Comparison of ENCODE assay signal across 34 cellular contexts in the genomic region with DNA sequence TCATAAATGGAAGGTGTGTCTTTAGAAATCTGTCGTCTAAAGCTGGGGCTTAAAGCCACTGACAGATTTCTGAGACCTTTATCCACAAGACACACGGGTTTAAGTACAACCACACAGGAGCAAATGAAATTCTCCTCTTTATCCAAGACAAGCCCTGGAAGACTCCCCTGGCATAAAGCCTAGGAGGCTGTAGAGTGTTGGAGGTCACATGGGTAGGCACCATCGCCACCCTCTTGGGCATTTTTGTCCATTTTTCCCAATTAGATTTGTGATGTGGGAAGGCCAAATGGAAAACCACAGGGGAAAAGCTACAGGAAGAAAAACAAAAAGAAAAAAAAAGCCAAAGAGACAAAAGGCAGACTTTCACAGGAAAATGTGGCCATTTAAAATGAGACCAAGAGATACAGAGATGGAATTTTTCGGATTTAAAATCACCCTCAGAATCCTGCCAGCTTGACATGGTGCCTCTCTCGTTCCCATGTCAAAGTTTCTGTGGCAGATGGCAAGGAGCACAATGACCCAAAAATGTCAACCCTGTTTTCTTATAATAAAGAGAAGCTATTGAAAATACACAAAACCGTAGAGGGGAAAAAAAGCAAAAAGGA.
"Had no signal": no experiment of that assay in that cellular context is flagged by ENCODE, and none has a peak within 500 bp of the region (broad histone marks: within the 10 kb centered on the region; RNA-seq: fewer than 3 reads in every experiment).

No MANE protein-coding gene starts in this region.

- H3K9me3 Mint-ChIP-seq: activated CD4-positive, alpha-beta memory T cell treated with anti-CD3 and anti-CD28 coated beads, Interleukin-2, amount 10 ng/mL, durations not matched to agents 7 days and 5 days; activated CD4-positive, alpha-beta T cell treated with anti-CD3 and anti-CD28 coated beads, Interleukin-2, amount 10 ng/mL, durations not matched to agents 7 days and 5 days; activated naive CD8-positive, alpha-beta T cell treated with anti-CD3 and anti-CD28 coated beads for 36 hours; activated T-helper 1 cell treated with anti-CD3 and anti-CD28 coated beads, Interleukin-12 subunit alpha, Interleukin-12 subunit beta, Interleukin-2, Interleukin-4 antibody, amounts not matched to agents 30 ng/mL and 10 ng/mL and 1 ng/mL, durations not matched to agents 14 hours and 24 hours and 36 hours; activated T-helper 17 cell treated with anti-CD3 and anti-CD28 coated beads, Interleukin-2, amount 50 U/mL, for 72 hours had no signal

- H3K27ac Mint-ChIP-seq: activated CD4-positive, alpha-beta memory T cell treated with anti-CD3 and anti-CD28 coated beads, Interleukin-2, amount 10 ng/mL, durations not matched to agents 7 days and 5 days; activated CD4-positive, alpha-beta T cell treated with anti-CD3 and anti-CD28 coated beads for 36 hours; activated CD4-positive, alpha-beta T cell treated with anti-CD3 and anti-CD28 coated beads, Interleukin-2, amount 10 ng/mL, durations not matched to agents 7 days and 5 days; activated CD8-positive, alpha-beta memory T cell treated with anti-CD3 and anti-CD28 coated beads, Interleukin-2, amount 10 ng/mL, durations not matched to agents 7 days and 5 days; activated CD8-positive, alpha-beta T cell treated with anti-CD3 and anti-CD28 coated beads, Interleukin-2, amount 10 ng/mL, durations not matched to agents 7 days and 5 days; activated naive CD4-positive, alpha-beta T cell treated with anti-CD3 and anti-CD28 coated beads for 36 hours; activated naive CD4-positive, alpha-beta T cell treated with anti-CD3 and anti-CD28 coated beads, Interleukin-2, amount 50 U/mL, for 72 hours; activated naive CD8-positive, alpha-beta T cell treated with anti-CD3 and anti-CD28 coated beads for 36 hours; activated T-cell treated with anti-CD3 and anti-CD28 coated beads, Interleukin-2, amount 50 U/mL, for 72 hours; activated T-helper 1 cell treated with anti-CD3 and anti-CD28 coated beads, Interleukin-12 subunit alpha, Interleukin-12 subunit beta, Interleukin-2, Interleukin-4 antibody, amounts not matched to agents 30 ng/mL and 10 ng/mL and 1 ng/mL, durations not matched to agents 14 hours and 24 hours and 36 hours; activated T-helper 17 cell treated with anti-CD3 and anti-CD28 coated beads, Interleukin-2, amount 50 U/mL, for 72 hours; T-helper 17 cell; WTC11 had no signal

- H3K36me3 Mint-ChIP-seq: activated CD8-positive, alpha-beta memory T cell treated with anti-CD3 and anti-CD28 coated beads, Interleukin-2, amount 10 ng/mL, durations not matched to agents 7 days and 5 days; activated naive CD4-positive, alpha-beta T cell treated with anti-CD3 and anti-CD28 coated beads, Interleukin-2, amount 50 U/mL, for 72 hours; activated naive CD8-positive, alpha-beta T cell treated with anti-CD3 and anti-CD28 coated beads for 36 hours had no signal

- H3K27ac ChIP-seq: adrenal gland, body of pancreas, brain microvascular endothelial cell, breast epithelium, coronary artery had no signal

- H3K27me3 Mint-ChIP-seq: activated CD4-positive, alpha-beta memory T cell treated with anti-CD3 and anti-CD28 coated beads, Interleukin-2, amount 10 ng/mL, durations not matched to agents 7 days and 5 days; activated CD4-positive, alpha-beta T cell treated with anti-CD3 and anti-CD28 coated beads, Interleukin-2, amount 10 ng/mL, durations not matched to agents 7 days and 5 days; activated CD8-positive, alpha-beta memory T cell treated with anti-CD3 and anti-CD28 coated beads, Interleukin-2, amount 10 ng/mL, durations not matched to agents 7 days and 5 days had no signal

- H3K27me3 ChIP-seq: adrenal gland, body of pancreas, brain microvascular endothelial cell, breast epithelium had no signal

- ATAC-seq: activated CD4-positive, alpha-beta T cell treated with anti-CD3 and anti-CD28 coated beads for 36 hours; activated CD4-positive, CD25-positive, alpha-beta regulatory T cell treated with anti-CD3 and anti-CD28 coated beads, Interleukin-2, amount 50 U/mL, for 24 hours; activated CD8-positive, alpha-beta memory T cell treated with anti-CD3 and anti-CD28 coated beads, Interleukin-2, amount 10 ng/mL, durations not matched to agents 7 days and 5 days; activated CD8-positive, alpha-beta T cell treated with anti-CD3 and anti-CD28 coated beads, Interleukin-2, amount 10 ng/mL, durations not matched to agents 7 days and 5 days; activated naive CD4-positive, alpha-beta T cell treated with anti-CD3 and anti-CD28 coated beads, Interleukin-2, amount 50 U/mL, for 72 hours; activated T-cell treated with anti-CD3 and anti-CD28 coated beads, Interleukin-2, amount 50 U/mL, for 4 hours; activated T-cell treated with anti-CD3 and anti-CD28 coated beads, Interleukin-2, amount 50 U/mL, for 72 hours; activated T-helper 17 cell treated with anti-CD3 and anti-CD28 coated beads, Interleukin-2, amount 50 U/mL, for 72 hours; body of pancreas; T-helper 17 cell; WTC11 had no signal

- H3K4me3 ChIP-seq: adrenal gland, body of pancreas, breast epithelium, coronary artery had no signal

- DNase-seq: activated CD4-positive, alpha-beta memory T cell treated with anti-CD3 and anti-CD28 coated beads, Interleukin-2, amount 10 ng/mL, durations not matched to agents 7 days and 5 days; activated CD4-positive, alpha-beta T cell treated with anti-CD3 and anti-CD28 coated beads for 1 hour; activated CD4-positive, alpha-beta T cell treated with anti-CD3 and anti-CD28 coated beads for 36 hours; activated CD4-positive, alpha-beta T cell treated with anti-CD3 and anti-CD28 coated beads for 48 hours; activated CD4-positive, alpha-beta T cell treated with anti-CD3 and anti-CD28 coated beads, Interleukin-2, amount 10 ng/mL, durations not matched to agents 7 days and 5 days; activated CD4-positive, alpha-beta T cell treated with anti-CD3 and anti-CD28 coated beads, Interleukin-2, amount 50 U/mL, for 48 hours; activated CD4-positive, CD25-positive, alpha-beta regulatory T cell; activated CD8-positive, alpha-beta memory T cell treated with anti-CD3 and anti-CD28 coated beads for 24 hours; activated CD8-positive, alpha-beta memory T cell treated with anti-CD3 and anti-CD28 coated beads, Interleukin-2, amount 10 ng/mL, durations not matched to agents 7 days and 5 days; activated CD8-positive, alpha-beta memory T cell treated with anti-CD3 and anti-CD28 coated beads, Interleukin-2, amount 50 U/mL, for 48 hours; activated CD8-positive, alpha-beta T cell treated with anti-CD3 and anti-CD28 coated beads, Interleukin-2, amount 10 ng/mL, durations not matched to agents 7 days and 5 days; activated effector memory CD4-positive, alpha-beta T cell treated with anti-CD3 and anti-CD28 coated beads, Interleukin-2, amount 50 U/mL, for 16 hours; activated gamma-delta T cell treated with Interleukin-2 at 50 U/mL for 16 hours; activated naive CD4-positive, alpha-beta T cell; activated naive CD4-positive, alpha-beta T cell treated with anti-CD3 and anti-CD28 coated beads for 36 hours; activated naive CD4-positive, alpha-beta T cell treated with anti-CD3 and anti-CD28 coated beads, Interleukin-2, amount 50 U/mL, for 16 hours; activated naive CD8-positive, alpha-beta T cell treated with anti-CD3 and anti-CD28 coated beads for 36 hours; activated T-cell treated with anti-CD3 and anti-CD28 coated beads, Interleukin-2, amount 50 U/mL, for 4 hours; activated T-cell treated with anti-CD3 and anti-CD28 coated beads, Interleukin-2, amount 50 U/mL, for 72 hours; adrenal gland; amniotic stem cell; aorta; body of pancreas; brain microvascular endothelial cell; central memory CD4-positive, alpha-beta T cell; T-helper 17 cell; T1000 had no signal

- H3K4me3 Mint-ChIP-seq: activated CD4-positive, alpha-beta memory T cell treated with anti-CD3 and anti-CD28 coated beads, Interleukin-2, amount 10 ng/mL, durations not matched to agents 7 days and 5 days; activated CD4-positive, alpha-beta T cell treated with anti-CD3 and anti-CD28 coated beads for 36 hours; activated CD4-positive, alpha-beta T cell treated with anti-CD3 and anti-CD28 coated beads, Interleukin-2, amount 10 ng/mL, durations not matched to agents 7 days and 5 days; activated CD8-positive, alpha-beta memory T cell treated with anti-CD3 and anti-CD28 coated beads, Interleukin-2, amount 10 ng/mL, durations not matched to agents 7 days and 5 days; activated CD8-positive, alpha-beta T cell treated with anti-CD3 and anti-CD28 coated beads, Interleukin-2, amount 10 ng/mL, durations not matched to agents 7 days and 5 days; activated naive CD4-positive, alpha-beta T cell treated with anti-CD3 and anti-CD28 coated beads for 36 hours; activated naive CD8-positive, alpha-beta T cell treated with anti-CD3 and anti-CD28 coated beads for 36 hours; activated T-cell treated with anti-CD3 and anti-CD28 coated beads, Interleukin-2, amount 50 U/mL, for 4 hours; activated T-cell treated with anti-CD3 and anti-CD28 coated beads, Interleukin-2, amount 50 U/mL, for 72 hours; activated T-helper 1 cell treated with anti-CD3 and anti-CD28 coated beads, Interleukin-12 subunit alpha, Interleukin-12 subunit beta, Interleukin-2, Interleukin-4 antibody, amounts not matched to agents 30 ng/mL and 10 ng/mL and 1 ng/mL, durations not matched to agents 14 hours and 24 hours and 36 hours; activated T-helper 17 cell treated with anti-CD3 and anti-CD28 coated beads, Interleukin-2, amount 50 U/mL, for 72 hours; T-helper 17 cell; WTC11 had no signal

- H3K4me1 ChIP-seq: body of pancreas, breast epithelium had no signal

- H3K9me3 ChIP-seq: adrenal gland, body of pancreas had no signal

- H3K4me1 Mint-ChIP-seq: activated CD4-positive, alpha-beta memory T cell treated with anti-CD3 and anti-CD28 coated beads, Interleukin-2, amount 10 ng/mL, durations not matched to agents 7 days and 5 days; activated CD4-positive, alpha-beta T cell treated with anti-CD3 and anti-CD28 coated beads for 36 hours; activated CD4-positive, alpha-beta T cell treated with anti-CD3 and anti-CD28 coated beads, Interleukin-2, amount 10 ng/mL, durations not matched to agents 7 days and 5 days; activated CD8-positive, alpha-beta memory T cell treated with anti-CD3 and anti-CD28 coated beads, Interleukin-2, amount 10 ng/mL, durations not matched to agents 7 days and 5 days; activated naive CD8-positive, alpha-beta T cell treated with anti-CD3 and anti-CD28 coated beads for 36 hours; activated T-helper 17 cell treated with anti-CD3 and anti-CD28 coated beads, Interleukin-2, amount 50 U/mL, for 72 hours; T-helper 17 cell had no signal

- H3K36me3 ChIP-seq: adrenal gland, brain microvascular endothelial cell, breast epithelium had no signal
